Comparison of ENCODE assay signal across 1 cellular context in the genomic region with DNA sequence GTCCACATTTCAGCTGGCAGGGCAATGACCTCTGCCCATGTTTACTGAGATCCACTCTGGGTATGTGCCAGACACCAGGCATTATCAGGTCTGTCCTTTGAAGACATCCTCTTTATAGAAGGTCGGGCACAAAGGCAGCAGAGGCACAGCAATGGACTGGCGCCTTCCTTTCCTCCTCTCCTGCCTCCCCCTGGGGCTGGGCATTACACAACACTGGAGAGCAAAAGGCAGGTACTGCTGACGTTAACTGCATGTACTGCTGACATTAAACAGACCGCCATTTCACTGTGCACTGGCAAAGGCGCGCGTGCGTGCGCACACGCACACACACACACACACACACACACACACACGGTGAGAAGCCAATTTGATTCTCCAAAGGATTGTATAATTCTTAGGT.
TF ChIP-seq lines count a peak whose summit lies in the region.

No MANE protein-coding gene starts in this region.

TF ChIP-seq in SK-N-SH treated with all-trans-retinoic acid at 6 μM for 48 hours, 23 proteins besides CTCF, POLR2A, EP300 and RAD21 (continued from another document):
- TF ChIP-seq ZFP30 (CRISPR knock-in tag; IDR thresholded peaks at IDR 0.05), result no peak
